In the genomic region with DNA sequence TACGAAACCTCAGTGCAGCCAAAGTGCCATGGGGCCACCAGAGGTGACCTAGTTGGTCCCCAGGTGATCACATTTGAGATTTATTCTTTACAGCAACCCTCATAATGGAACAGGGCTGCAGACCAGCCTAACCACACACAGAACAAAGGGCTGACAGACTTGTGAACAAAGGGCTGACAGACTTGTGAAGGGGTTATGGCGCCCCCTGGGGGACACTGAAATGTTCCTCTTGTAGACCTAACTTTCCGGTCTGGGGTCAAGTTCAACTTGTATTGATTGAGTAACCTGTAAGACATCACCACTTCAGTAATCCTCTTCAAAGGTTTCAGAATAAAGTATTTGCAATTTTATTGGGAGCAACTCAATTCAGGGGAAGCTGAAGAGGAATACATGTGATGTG, we compare ENCODE assay signal across 9 cellular contexts.
DNase-seq lines count a peak whose midpoint lies in the region; ATAC-seq and TF ChIP-seq lines count a peak whose summit lies in the region.
"Had no signal": no experiment of that assay in that cellular context is flagged by ENCODE, and none has a peak within 500 bp of the region (broad histone marks: within the 10 kb centered on the region; RNA-seq: fewer than 3 reads in every experiment).

No MANE protein-coding gene starts in this region.

- TF ChIP-seq CTCF in Calu3 (IDR thresholded peaks at IDR 0.05; ENCODE audit: unreplicated experiment) (peak; percentile 65), cardiac muscle cell (IDR thresholded peaks at IDR 0.05; ENCODE audit: low read depth, low read length) (peak; percentile 54), psoas muscle (IDR thresholded peaks at IDR 0.05) (peak; percentile 69)

- DNase-seq in Calu3: peak; percentile 87
- DNase-seq in GM23248: peak; percentile 79
- DNase-seq in NCI-H1105 treated with DMSO at 0.1 percent for 48 hours (lab: John Stamatoyannopoulos, UW): peak; percentile 62
- peak; percentile 52 for DNase-seq in SKM-1 (lab: John Stamatoyannopoulos, UW; ENCODE audit: unreplicated experiment)
- DNase-seq in activated naive CD4-positive, alpha-beta T cell treated with anti-CD3 and anti-CD28 coated beads, Interleukin-2, amount 50 U/mL, for 72 hours (ENCODE audit: low spot score in 2 of 2): peak; percentile 62 to 73
- peak; percentile 78 to 90 for DNase-seq in cardiac muscle cell (ENCODE audit: low read depth in 1 of 2, low spot score in 1 of 2)
- peak; percentile 80 to 87 for DNase-seq in psoas muscle
- peak; percentile 88 to 91 for DNase-seq in aorta

- WGBS in GM23248 (ENCODE audit: low coverage in 1 of 2, low lambda C conversion rate in 2 of 2, missing lambda C conversion rate in 2 of 2), 2 experiments: 39 to 42% methylated on average over 3 of the region's 3 CpGs
- 33 to 40% (median 34%) methylated on average over 3 of the region's 3 CpGs for WGBS in psoas muscle, 3 donors
- WGBS in aorta, 2 donors: 29 to 39% methylated on average over 3 of the region's 3 CpGs

- no peak overlapping the region for H3K4me2 ChIP-seq in GM23248 (ENCODE audit: unreplicated experiment)

- H3K4me3 ChIP-seq in GM23248: no peak overlapping the region
- H3K4me3 ChIP-seq in cardiac muscle cell: no peak overlapping the region
- H3K4me3 ChIP-seq in psoas muscle: no peak overlapping the region
- H3K4me3 ChIP-seq in aorta (ENCODE audit: low read length in 2 of 2): no peak overlapping the region
- H3K4me3 ChIP-seq: SJSA1 had no signal

- no peaks in the 10 kb centered on the region for H3K36me3 Mint-ChIP-seq in Calu3 (ENCODE audit: insufficient read depth, unreplicated experiment)
- no peaks in the 10 kb centered on the region for H3K36me3 Mint-ChIP-seq in activated naive CD4-positive, alpha-beta T cell treated with anti-CD3 and anti-CD28 coated beads, Interleukin-2, amount 50 U/mL, for 72 hours

- peak; percentile 86 to 91 for ATAC-seq in activated naive CD4-positive, alpha-beta T cell treated with anti-CD3 and anti-CD28 coated beads, Interleukin-2, amount 50 U/mL, for 72 hours
- ATAC-seq in psoas muscle (peak; percentile 80 to 94 (median 86)), aorta (ENCODE audit: low FRiP score) (no peak)

- no peak overlapping the region for H3K9ac ChIP-seq in GM23248

- H3K9me3 ChIP-seq in GM23248 (ENCODE audit: low read depth): no peaks in the 10 kb centered on the region
- no peaks in the 10 kb centered on the region for H3K9me3 ChIP-seq in cardiac muscle cell (ENCODE audit: low read depth)
- no peaks in the 10 kb centered on the region for H3K9me3 ChIP-seq in psoas muscle
- no peaks in the 10 kb centered on the region for H3K9me3 ChIP-seq in aorta (ENCODE audit: control insufficient read depth, low read length)
- H3K9me3 ChIP-seq: SJSA1 had no signal

- intact Hi-C loops in Calu3 (cut with micrococcal nuclease; ENCODE audit: unreplicated experiment): loop anchor here (1.0 to 5.0 kb wide), 2 partner anchors 60 to 189 kb away; no protein-coding TSS in a partner anchor
- intact Hi-C loops in psoas muscle (cut with DNase I): loop anchor here (5.0 to 10.0 kb wide), 4 partner anchors 188 to 390 kb away; no protein-coding TSS in a partner anchor
- intact Hi-C loops in aorta (cut with DNase I): loop anchor here in 1 of 2 donors (10.0 kb wide), 1 partner anchor 188 kb away; no protein-coding TSS in a partner anchor

- H3K4me1 Mint-ChIP-seq in Calu3 (ENCODE audit: low read depth, unreplicated experiment): no peaks in the 10 kb centered on the region

- H3K9me3 Mint-ChIP-seq in Calu3 (ENCODE audit: low read depth, unreplicated experiment): no peaks in the 10 kb centered on the region
- H3K9me3 Mint-ChIP-seq in activated naive CD4-positive, alpha-beta T cell treated with anti-CD3 and anti-CD28 coated beads, Interleukin-2, amount 50 U/mL, for 72 hours: no peaks in the 10 kb centered on the region

- no peaks in the 10 kb centered on the region for H3K9me2 ChIP-seq in GM23248 (ENCODE audit: insufficient read depth)

- no peaks in the 10 kb centered on the region for H3K4me1 ChIP-seq in GM23248 (ENCODE audit: insufficient read depth)
- no peaks in the 10 kb centered on the region for H3K4me1 ChIP-seq in cardiac muscle cell (ENCODE audit: low read depth)
- no peaks in the 10 kb centered on the region for H3K4me1 ChIP-seq in psoas muscle
- no peaks in the 10 kb centered on the region for H3K4me1 ChIP-seq in aorta (ENCODE audit: control insufficient read depth in 1 of 2, insufficient read depth in 2 of 2, low read length in 2 of 2)
- H3K4me1 ChIP-seq: SJSA1 had no signal

- no TSS peak for BruUV-seq in Calu3 (replicated peaks; lab: Mats Ljungman, UMichigan)

- no peak overlapping the region for H2AFZ ChIP-seq in GM23248

- no peak overlapping the region for H3K4me3 Mint-ChIP-seq in Calu3 (ENCODE audit: low read depth, unreplicated experiment)

- H3K27ac ChIP-seq in GM23248 (no peak overlapping the region), cardiac muscle cell (no peak overlapping the region), psoas muscle (no peak overlapping the region), aorta (ENCODE audit: low read depth in 1 of 2, low read length in 2 of 2) (no peak overlapping the region)
- H3K27ac ChIP-seq: SJSA1 had no signal

- H3K79me2 ChIP-seq in GM23248 (ENCODE audit: insufficient read depth): no peaks in the 10 kb centered on the region

- H4K20me1 ChIP-seq in GM23248 (ENCODE audit: insufficient read depth): no peaks in the 10 kb centered on the region

- in situ Hi-C loops in GM23248 (cut with MboI): no loop called here

- H3K36me3 ChIP-seq in GM23248 (ENCODE audit: low read depth) (no peaks in the 10 kb centered on the region), cardiac muscle cell (no peaks in the 10 kb centered on the region), psoas muscle (ENCODE audit: insufficient read depth in 1 of 2, low read depth in 1 of 2) (no peaks in the 10 kb centered on the region), aorta (ENCODE audit: control insufficient read depth in 1 of 2, insufficient read depth in 2 of 2, low read length in 1 of 2) (no peaks in the 10 kb centered on the region)
- H3K36me3 ChIP-seq: SJSA1 had no signal

- H3K27ac Mint-ChIP-seq in Calu3 (ENCODE audit: unreplicated experiment): no peak overlapping the region
- H3K27ac Mint-ChIP-seq in activated naive CD4-positive, alpha-beta T cell treated with anti-CD3 and anti-CD28 coated beads, Interleukin-2, amount 50 U/mL, for 72 hours: no peak overlapping the region

- no peaks in the 10 kb centered on the region for H3F3A ChIP-seq in GM23248 (ENCODE audit: insufficient read depth)

- H3K27me3 Mint-ChIP-seq in Calu3 (ENCODE audit: unreplicated experiment): no peaks in the 10 kb centered on the region

- H3K27me3 ChIP-seq in GM23248 (replicated peaks; ENCODE audit: insufficient read depth): no peaks in the 10 kb centered on the region
- H3K27me3 ChIP-seq in cardiac muscle cell: peaks cover 4% of the 10 kb centered on the region
- no peaks in the 10 kb centered on the region for H3K27me3 ChIP-seq in psoas muscle (ENCODE audit: insufficient read depth in 3 of 3, low read length in 2 of 3)
- no peaks in the 10 kb centered on the region for H3K27me3 ChIP-seq in aorta (ENCODE audit: control insufficient read depth in 1 of 2, insufficient read depth in 2 of 2, low read length in 1 of 2)
- H3K27me3 ChIP-seq: SJSA1 had no signal

- CTCF ChIA-PET in Calu3 (lab: Charles Lee): no interaction called here
